ENCODE assay signal across 8 cellular contexts in the genomic region with DNA sequence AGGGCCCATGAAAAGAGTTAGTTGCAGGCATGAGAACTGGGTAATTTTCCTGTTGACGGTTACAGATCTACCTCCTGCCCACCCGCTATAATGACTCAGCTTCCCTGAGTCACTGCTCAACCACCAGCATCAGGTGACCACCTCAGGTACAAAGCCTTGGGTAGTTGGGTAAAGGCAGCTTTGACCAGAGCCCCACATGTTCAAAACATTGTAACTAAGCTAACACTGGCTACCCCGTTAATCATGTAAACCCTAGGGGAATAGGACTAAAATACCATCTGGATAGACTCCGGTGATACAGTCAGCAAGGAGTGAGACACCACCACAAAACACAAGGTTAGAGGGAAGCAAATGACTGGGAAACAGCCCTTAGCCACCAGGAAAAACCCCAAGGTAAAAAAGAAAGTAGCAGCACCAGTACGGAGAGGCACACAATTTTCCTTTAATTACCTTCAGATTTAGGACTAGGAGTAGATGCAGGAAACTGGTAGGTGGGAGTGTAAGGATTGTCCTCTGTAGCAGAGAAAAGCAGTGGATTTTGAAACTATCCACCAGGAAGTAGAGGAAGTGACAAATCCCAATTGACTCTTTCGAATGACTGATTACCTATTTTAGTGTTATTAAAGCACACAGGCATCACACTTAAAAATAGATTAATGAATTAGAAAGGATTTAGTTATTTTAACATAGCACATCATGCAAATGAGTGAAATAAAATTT.
DNase-seq lines count a peak whose midpoint lies in the region; ATAC-seq and TF ChIP-seq lines count a peak whose summit lies in the region.

No MANE protein-coding gene starts in this region.

- peak overlapping the region; percentile 62 to 69 for H3K4me3 Mint-ChIP-seq in activated T-cell treated with anti-CD3 and anti-CD28 coated beads, Interleukin-2, amount 50 U/mL, for 72 hours

- H2AFZ ChIP-seq in hepatocyte: no peak overlapping the region

- intact Hi-C loops in adrenal gland (cut with DNase I): no loop called here

- H4K20me1 ChIP-seq in hepatocyte (ENCODE audit: insufficient read depth, poor library complexity, severe bottlenecking): no peaks in the 10 kb centered on the region

- no peaks in the 10 kb centered on the region for H3K9me3 ChIP-seq in hepatocyte (ENCODE audit: low read depth)
- H3K9me3 ChIP-seq in adrenal gland (replicated peaks in 1 of 3): no peaks in the 10 kb centered on the region

- H3K27me3 ChIP-seq in hepatocyte: no peaks in the 10 kb centered on the region
- no peaks in the 10 kb centered on the region for H3K27me3 ChIP-seq in adrenal gland

- peak overlapping the region; percentile 3 for H3K27ac Mint-ChIP-seq in activated T-cell treated with anti-CD3 and anti-CD28 coated beads, Interleukin-2, amount 50 U/mL, for 72 hours

- H3K36me3 Mint-ChIP-seq in activated T-cell treated with anti-CD3 and anti-CD28 coated beads, Interleukin-2, amount 50 U/mL, for 72 hours (ENCODE audit: insufficient read depth in 2 of 2): peaks cover 0 to 1% of the 10 kb centered on the region in 2 donors

- DNase-seq in NK-92 treated with Interleukin-12 subunit alpha and Interleukin-12 subunit beta, amount 100 ng/mL, for 24 hours (lab: John Stamatoyannopoulos, UW): peak; percentile 3
- no peak for DNase-seq in NK-92 (lab: John Stamatoyannopoulos, UW; ENCODE audit: unreplicated experiment)
- peak; percentile 48 to 64 for DNase-seq in activated T-cell treated with anti-CD3 and anti-CD28 coated beads, Interleukin-2, amount 50 U/mL, for 72 hours
- DNase-seq in stimulated activated CD8-positive, alpha-beta memory T cell treated with anti-CD3 and anti-CD28 coated beads, Interleukin-7, amount 100 ng/mL, for 48 hours (ENCODE audit: extremely low read depth in 1 of 2, low read depth in 1 of 2): peak; percentile 18 to 19
- DNase-seq in GOT3 (lab: John Stamatoyannopoulos, UW): no peak
- no peak for DNase-seq in hepatocyte (ENCODE audit: low spot score)
- DNase-seq in adrenal gland: no peak

- H3K9me3 Mint-ChIP-seq in activated T-cell treated with anti-CD3 and anti-CD28 coated beads, Interleukin-2, amount 50 U/mL, for 72 hours: no peaks in the 10 kb centered on the region

- H3K4me1 ChIP-seq in hepatocyte (ENCODE audit: insufficient read depth) (peaks cover 6% of the 10 kb centered on the region), adrenal gland (replicated peaks in 1 of 2) (no peaks in the 10 kb centered on the region)

- 89% methylated on average over 6 of the region's 6 CpGs for WGBS in hepatocyte (ENCODE audit: low lambda C conversion rate, missing lambda C conversion rate)
- 82 to 88% (median 85%) methylated on average over 6 of the region's 6 CpGs for WGBS in adrenal gland, 4 donors

- no peak overlapping the region for H3K27ac ChIP-seq in hepatocyte
- H3K27ac ChIP-seq in adrenal gland: no peak overlapping the region

- no peaks in the 10 kb centered on the region for H3K9me2 ChIP-seq in hepatocyte (replicated peaks; ENCODE audit: insufficient read depth)

- no peak overlapping the region for H3K4me3 ChIP-seq in hepatocyte
- H3K4me3 ChIP-seq in adrenal gland: no peak overlapping the region

- H3K79me2 ChIP-seq in hepatocyte: no peaks in the 10 kb centered on the region

- H3K4me2 ChIP-seq in hepatocyte: no peak overlapping the region

- H3K36me3 ChIP-seq in hepatocyte (replicated peaks; ENCODE audit: insufficient read depth, low read depth): no peaks in the 10 kb centered on the region
- peaks cover 0 to 13% of the 10 kb centered on the region in 2 donors for H3K36me3 ChIP-seq in adrenal gland (replicated peaks in 1 of 2)

- TF ChIP-seq CTCF in hepatocyte (IDR thresholded peaks at IDR 0.05; ENCODE audit: poor library complexity) (no peak), adrenal gland (IDR thresholded peaks at IDR 0.05) (no peak)

- peaks cover 25% of the 10 kb centered on the region for H3K27me3 Mint-ChIP-seq in activated T-cell treated with anti-CD3 and anti-CD28 coated beads, Interleukin-2, amount 50 U/mL, for 72 hours (ENCODE audit: low read depth)

- peak; percentile 62 for ATAC-seq in HG02973 (IDR thresholded peaks at IDR 0.05; ENCODE audit: unreplicated experiment)
- ATAC-seq in activated T-cell treated with anti-CD3 and anti-CD28 coated beads, Interleukin-2, amount 50 U/mL, for 72 hours (replicated peaks in 1 of 2): peak; percentile 93 to 97

- peaks cover 30% of the 10 kb centered on the region for H3K4me1 Mint-ChIP-seq in activated T-cell treated with anti-CD3 and anti-CD28 coated beads, Interleukin-2, amount 50 U/mL, for 72 hours (ENCODE audit: low read depth)

- TF ChIP-seq POLR2A in adrenal gland (IDR thresholded peaks at IDR 0.05): no peak

Comparison
In these comparisons a context has a peak if more than half of its experiments do, and no peak if none do; other contexts are left out.
1. DNase-seq: peak in NK-92 treated with Interleukin-12 subunit alpha and Interleukin-12 subunit beta, amount 100 ng/mL, for 24 hours (single experiment), activated T-cell treated with anti-CD3 and anti-CD28 coated beads, Interleukin-2, amount 50 U/mL, for 72 hours (2 of 2) and stimulated activated CD8-positive, alpha-beta memory T cell treated with anti-CD3 and anti-CD28 coated beads, Interleukin-7, amount 100 ng/mL, for 48 hours (2 of 2); none in NK-92 (single experiment), GOT3 (single experiment), hepatocyte (single experiment) and adrenal gland (0 of 7).